Comparison of ENCODE assay signal across 13 cellular contexts in genomic region chr6:96016781-96017180, GRCh38. TPM values are rescaled to one million over a fixed set of nuclear protein-coding genes. Genes with fewer than 3 reads are reported as not detected.
DNase-seq lines count a peak whose midpoint lies in the region; ATAC-seq and TF ChIP-seq lines count a peak whose summit lies in the region.
"Had no signal": no experiment of that assay in that cellular context is flagged by ENCODE, and none has a peak within 500 bp of the region (broad histone marks: within the 10 kb centered on the region; RNA-seq: fewer than 3 reads in every experiment).

No MANE protein-coding gene starts in this region.

- H3K4me1 ChIP-seq in MM.1S (ENCODE audit: low read length), result no peaks in the 10 kb centered on the region

- H3K79me2 ChIP-seq in MM.1S (ENCODE audit: low read length), result no peaks in the 10 kb centered on the region

- H3K27me3 ChIP-seq in MM.1S (replicated peaks; ENCODE audit: insufficient read depth, low read length) (no peaks in the 10 kb centered on the region), dorsolateral prefrontal cortex (no peaks in the 10 kb centered on the region)

- H3K36me3 ChIP-seq in MM.1S (replicated peaks; ENCODE audit: insufficient read depth, low read length), result no peaks in the 10 kb centered on the region

- H3K9me2 ChIP-seq in MM.1S (replicated peaks; ENCODE audit: insufficient read depth, low read length), result no peaks in the 10 kb centered on the region

- H3K27ac ChIP-seq in MM.1S (ENCODE audit: low read length) (no peak overlapping the region), dorsolateral prefrontal cortex (peak overlapping the region in 54 of 59 donors; percentile 19 to 99 (median 96))

- H3K27me3 Mint-ChIP-seq in activated CD4-positive, alpha-beta T cell treated with anti-CD3 and anti-CD28 coated beads, Interleukin-2, amount 10 ng/mL, durations not matched to agents 24 days and 14 days, result peaks cover 30% of the 10 kb centered on the region

- H4K20me1 ChIP-seq in MM.1S (ENCODE audit: insufficient read depth, low read length), result no peaks in the 10 kb centered on the region

- H3K36me3 Mint-ChIP-seq in activated CD4-positive, alpha-beta T cell treated with anti-CD3 and anti-CD28 coated beads, Interleukin-2, amount 10 ng/mL, durations not matched to agents 24 days and 14 days (ENCODE audit: low read depth), result no peaks in the 10 kb centered on the region

- H3K4me1 Mint-ChIP-seq in activated CD4-positive, alpha-beta T cell treated with anti-CD3 and anti-CD28 coated beads, Interleukin-2, amount 10 ng/mL, durations not matched to agents 24 days and 14 days, result no peaks in the 10 kb centered on the region

- peak overlapping the region; percentile 63 for H2AFZ ChIP-seq in MM.1S (ENCODE audit: low read length)

- no peaks in the 10 kb centered on the region for H3K9me3 Mint-ChIP-seq in activated CD4-positive, alpha-beta T cell treated with anti-CD3 and anti-CD28 coated beads, Interleukin-2, amount 10 ng/mL, durations not matched to agents 24 days and 14 days

- H3K4me3 Mint-ChIP-seq in activated CD4-positive, alpha-beta T cell treated with anti-CD3 and anti-CD28 coated beads, Interleukin-2, amount 10 ng/mL, durations not matched to agents 24 days and 14 days, result no peak overlapping the region

- H3K9ac ChIP-seq in MM.1S (ENCODE audit: low read length), result peak overlapping the region; percentile 59; the same call in 1 of the 2 replicates

- DNase-seq in COLO668 (lab: John Stamatoyannopoulos, UW; ENCODE audit: unreplicated experiment) (peak; percentile 0), MM.1S (no peak), dorsolateral prefrontal cortex (no peak), midbrain (lab: John Stamatoyannopoulos, UW) (peak; percentile 48), posterior cingulate gyrus (no peak), OCI-M2 (lab: John Stamatoyannopoulos, UW; ENCODE audit: unreplicated experiment) (no peak)
- DNase-seq in activated CD4-positive, alpha-beta T cell treated with anti-CD3 and anti-CD28 coated beads, Interleukin-2, amount 10 ng/mL, durations not matched to agents 24 days and 14 days, result no peak
- DNase-seq: activated gamma-delta T cell treated with Interleukin-2 at 50 U/mL for 16 hours, foreskin fibroblast, NCI-H2029 treated with DMSO at 0.1 percent for 48 hours had no signal

- no peak for ATAC-seq in HG03521 (IDR thresholded peaks at IDR 0.05; ENCODE audit: unreplicated experiment)

- intact Hi-C loops in dorsolateral prefrontal cortex (cut with DNase I), result loop anchor here in 1 of 2 donors (5.0 kb wide), 3 partner anchors 41 to 506 kb away; partner anchors contain the start of gene UFL1
- intact Hi-C loops in activated CD4-positive, alpha-beta T cell treated with anti-CD3 and anti-CD28 coated beads, Interleukin-2, amount 10 ng/mL, durations not matched to agents 24 days and 14 days (cut with micrococcal nuclease), result no loop called here
- intact Hi-C loops in posterior cingulate gyrus (cut with DNase I), result loop anchor here (10.0 kb wide), 1 partner anchor 508 kb away; the partner anchor contains the start of gene UFL1

- peak overlapping the region; percentile 70 for H3K4me2 ChIP-seq in MM.1S (ENCODE audit: low read depth, low read length)

- TF ChIP-seq CTCF in MM.1S (IDR thresholded peaks at IDR 0.05; ENCODE audit: low read length), result no peak
- no peak for TF ChIP-seq CTCF in dorsolateral prefrontal cortex (IDR thresholded peaks at IDR 0.05 in 54 of 56, conservative IDR thresholded peaks at IDR 0.05 in 2 of 56; ENCODE audit: low read depth in 1 of 56, partially characterized antibody in 56 of 56)

- no peaks in the 10 kb centered on the region for H3F3A ChIP-seq in MM.1S (ENCODE audit: insufficient read depth, low read length)

- H3K4me3 ChIP-seq in MM.1S (ENCODE audit: low read length) (peak overlapping the region; percentile 64), dorsolateral prefrontal cortex (peak overlapping the region; percentile 55 to 91 (median 78))

- no peaks in the 10 kb centered on the region for H3K9me3 ChIP-seq in MM.1S (replicated peaks; ENCODE audit: insufficient read depth, low read length)

- no peak overlapping the region for H3K27ac Mint-ChIP-seq in activated CD4-positive, alpha-beta T cell treated with anti-CD3 and anti-CD28 coated beads, Interleukin-2, amount 10 ng/mL, durations not matched to agents 24 days and 14 days

RNA-seq across cellular contexts. Expression of gene FUT9, which starts 1.0 kb away (rescaled TPM):
- total RNA-seq in dorsolateral prefrontal cortex, result 10 to 100 TPM; 37.9 to 88.0 (median 63.2) TPM
- total RNA-seq in activated CD4-positive, alpha-beta T cell treated with anti-CD3 and anti-CD28 coated beads, Interleukin-2, amount 10 ng/mL, durations not matched to agents 24 days and 14 days, result not detected in 2 replicates
- total RNA-seq: pulmonary artery endothelial cell, SK-MEL-5 had no signal

Comparison
In these comparisons a context has a peak if more than half of its experiments do, and no peak if none do; other contexts are left out.
1. DNase-seq: peak in COLO668 (single experiment) and midbrain (single experiment); none in MM.1S (single experiment), dorsolateral prefrontal cortex (0 of 10), activated CD4-positive, alpha-beta T cell treated with anti-CD3 and anti-CD28 coated beads, Interleukin-2, amount 10 ng/mL, durations not matched to agents 24 days and 14 days (single experiment), posterior cingulate gyrus (0 of 10) and OCI-M2 (single experiment).
2. RNA of gene FUT9, which starts 1.0 kb away (total RNA-seq): 37.9 to 88.0 TPM in dorsolateral prefrontal cortex; not detected in activated CD4-positive, alpha-beta T cell treated with anti-CD3 and anti-CD28 coated beads, Interleukin-2, amount 10 ng/mL, durations not matched to agents 24 days and 14 days; every median in the first group is over 10 times any median in the second.